Comparison of ENCODE assay signal across 2 cellular contexts in genomic region chr19:37507167-37507464, GRCh38.
TF ChIP-seq lines count a peak whose summit lies in the region.

No MANE protein-coding gene starts in this region.

TF ChIP-seq in endothelial cell of umbilical vein, 7 proteins besides CTCF, POLR2A, EP300 and RAD21:
- TF ChIP-seq MYC (IDR thresholded peaks at IDR 0.05; ENCODE audit: low read depth, low read length) = no peak
- no peak for TF ChIP-seq POLR2AphosphoS5 (IDR thresholded peaks at IDR 0.05; ENCODE audit: insufficient read depth, low read depth, low read length)
- no peak for TF ChIP-seq EZH2 (IDR thresholded peaks at IDR 0.05; ENCODE audit: borderline replicate concordance, low read depth, low read length, severe bottlenecking)
- TF ChIP-seq GATA2 (IDR thresholded peaks at IDR 0.05; ENCODE audit: insufficient read depth, insufficient read length, low read depth, low read length) = no peak
- TF ChIP-seq, protein P1, sequence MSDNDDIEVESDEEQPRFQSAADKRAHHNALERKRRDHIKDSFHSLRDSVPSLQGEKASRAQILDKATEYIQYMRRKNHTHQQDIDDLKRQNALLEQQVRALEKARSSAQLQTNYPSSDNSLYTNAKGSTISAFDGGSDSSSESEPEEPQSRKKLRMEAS (IDR thresholded peaks at IDR 0.05; ENCODE audit: insufficient read depth, insufficient read length) = no peak
- no peak for TF ChIP-seq FOS (IDR thresholded peaks at IDR 0.05; ENCODE audit: borderline replicate concordance, insufficient read depth, low read length)
- TF ChIP-seq JUN (IDR thresholded peaks at IDR 0.05; ENCODE audit: borderline replicate concordance, insufficient read depth, insufficient read length, low read depth) = no peak

TF ChIP-seq in neural cell, 6 proteins besides CTCF, POLR2A, EP300 and RAD21:
- TF ChIP-seq POLR2AphosphoS5 (IDR thresholded peaks at IDR 0.05) (no peak), SMC3 (conservative IDR thresholded peaks at IDR 0.05; ENCODE audit: poor library complexity) (peak; percentile 4)
- TF ChIP-seq, protein P2, sequence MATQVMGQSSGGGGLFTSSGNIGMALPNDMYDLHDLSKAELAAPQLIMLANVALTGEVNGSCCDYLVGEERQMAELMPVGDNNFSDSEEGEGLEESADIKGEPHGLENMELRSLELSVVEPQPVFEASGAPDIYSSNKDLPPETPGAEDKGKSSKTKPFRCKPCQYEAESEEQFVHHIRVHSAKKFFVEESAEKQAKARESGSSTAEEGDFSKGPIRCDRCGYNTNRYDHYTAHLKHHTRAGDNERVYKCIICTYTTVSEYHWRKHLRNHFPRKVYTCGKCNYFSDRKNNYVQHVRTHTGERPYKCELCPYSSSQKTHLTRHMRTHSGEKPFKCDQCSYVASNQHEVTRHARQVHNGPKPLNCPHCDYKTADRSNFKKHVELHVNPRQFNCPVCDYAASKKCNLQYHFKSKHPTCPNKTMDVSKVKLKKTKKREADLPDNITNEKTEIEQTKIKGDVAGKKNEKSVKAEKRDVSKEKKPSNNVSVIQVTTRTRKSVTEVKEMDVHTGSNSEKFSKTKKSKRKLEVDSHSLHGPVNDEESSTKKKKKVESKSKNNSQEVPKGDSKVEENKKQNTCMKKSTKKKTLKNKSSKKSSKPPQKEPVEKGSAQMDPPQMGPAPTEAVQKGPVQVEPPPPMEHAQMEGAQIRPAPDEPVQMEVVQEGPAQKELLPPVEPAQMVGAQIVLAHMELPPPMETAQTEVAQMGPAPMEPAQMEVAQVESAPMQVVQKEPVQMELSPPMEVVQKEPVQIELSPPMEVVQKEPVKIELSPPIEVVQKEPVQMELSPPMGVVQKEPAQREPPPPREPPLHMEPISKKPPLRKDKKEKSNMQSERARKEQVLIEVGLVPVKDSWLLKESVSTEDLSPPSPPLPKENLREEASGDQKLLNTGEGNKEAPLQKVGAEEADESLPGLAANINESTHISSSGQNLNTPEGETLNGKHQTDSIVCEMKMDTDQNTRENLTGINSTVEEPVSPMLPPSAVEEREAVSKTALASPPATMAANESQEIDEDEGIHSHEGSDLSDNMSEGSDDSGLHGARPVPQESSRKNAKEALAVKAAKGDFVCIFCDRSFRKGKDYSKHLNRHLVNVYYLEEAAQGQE (IDR thresholded peaks at IDR 0.05; ENCODE audit: borderline replicate concordance) = no peak
